In the genomic region with DNA sequence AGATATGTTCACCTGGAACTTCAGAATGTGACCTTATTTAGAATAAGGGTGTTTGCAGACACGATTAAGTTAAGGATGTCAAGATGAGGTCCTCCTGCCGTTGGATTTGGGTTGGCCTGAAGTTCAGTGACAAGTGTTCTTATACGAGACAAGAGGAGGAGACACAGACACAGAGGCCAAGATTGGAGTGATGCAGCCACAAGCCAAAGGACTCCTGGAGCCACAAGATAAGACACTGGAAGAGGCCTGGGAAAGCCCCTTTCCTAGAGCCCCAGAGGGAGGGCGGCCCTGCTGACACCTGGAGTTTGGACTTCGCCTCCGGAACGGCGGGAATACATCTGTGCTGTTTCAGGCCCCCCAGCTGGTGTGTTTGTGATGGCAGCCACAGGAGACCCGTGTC, we compare ENCODE assay signal across 1 cellular context.
TF ChIP-seq lines count a peak whose summit lies in the region.

No MANE protein-coding gene starts in this region.

TF ChIP-seq in K562, 482 proteins besides CTCF, POLR2A, EP300 and RAD21 (continued from another document):
- TF ChIP-seq, protein P1, sequence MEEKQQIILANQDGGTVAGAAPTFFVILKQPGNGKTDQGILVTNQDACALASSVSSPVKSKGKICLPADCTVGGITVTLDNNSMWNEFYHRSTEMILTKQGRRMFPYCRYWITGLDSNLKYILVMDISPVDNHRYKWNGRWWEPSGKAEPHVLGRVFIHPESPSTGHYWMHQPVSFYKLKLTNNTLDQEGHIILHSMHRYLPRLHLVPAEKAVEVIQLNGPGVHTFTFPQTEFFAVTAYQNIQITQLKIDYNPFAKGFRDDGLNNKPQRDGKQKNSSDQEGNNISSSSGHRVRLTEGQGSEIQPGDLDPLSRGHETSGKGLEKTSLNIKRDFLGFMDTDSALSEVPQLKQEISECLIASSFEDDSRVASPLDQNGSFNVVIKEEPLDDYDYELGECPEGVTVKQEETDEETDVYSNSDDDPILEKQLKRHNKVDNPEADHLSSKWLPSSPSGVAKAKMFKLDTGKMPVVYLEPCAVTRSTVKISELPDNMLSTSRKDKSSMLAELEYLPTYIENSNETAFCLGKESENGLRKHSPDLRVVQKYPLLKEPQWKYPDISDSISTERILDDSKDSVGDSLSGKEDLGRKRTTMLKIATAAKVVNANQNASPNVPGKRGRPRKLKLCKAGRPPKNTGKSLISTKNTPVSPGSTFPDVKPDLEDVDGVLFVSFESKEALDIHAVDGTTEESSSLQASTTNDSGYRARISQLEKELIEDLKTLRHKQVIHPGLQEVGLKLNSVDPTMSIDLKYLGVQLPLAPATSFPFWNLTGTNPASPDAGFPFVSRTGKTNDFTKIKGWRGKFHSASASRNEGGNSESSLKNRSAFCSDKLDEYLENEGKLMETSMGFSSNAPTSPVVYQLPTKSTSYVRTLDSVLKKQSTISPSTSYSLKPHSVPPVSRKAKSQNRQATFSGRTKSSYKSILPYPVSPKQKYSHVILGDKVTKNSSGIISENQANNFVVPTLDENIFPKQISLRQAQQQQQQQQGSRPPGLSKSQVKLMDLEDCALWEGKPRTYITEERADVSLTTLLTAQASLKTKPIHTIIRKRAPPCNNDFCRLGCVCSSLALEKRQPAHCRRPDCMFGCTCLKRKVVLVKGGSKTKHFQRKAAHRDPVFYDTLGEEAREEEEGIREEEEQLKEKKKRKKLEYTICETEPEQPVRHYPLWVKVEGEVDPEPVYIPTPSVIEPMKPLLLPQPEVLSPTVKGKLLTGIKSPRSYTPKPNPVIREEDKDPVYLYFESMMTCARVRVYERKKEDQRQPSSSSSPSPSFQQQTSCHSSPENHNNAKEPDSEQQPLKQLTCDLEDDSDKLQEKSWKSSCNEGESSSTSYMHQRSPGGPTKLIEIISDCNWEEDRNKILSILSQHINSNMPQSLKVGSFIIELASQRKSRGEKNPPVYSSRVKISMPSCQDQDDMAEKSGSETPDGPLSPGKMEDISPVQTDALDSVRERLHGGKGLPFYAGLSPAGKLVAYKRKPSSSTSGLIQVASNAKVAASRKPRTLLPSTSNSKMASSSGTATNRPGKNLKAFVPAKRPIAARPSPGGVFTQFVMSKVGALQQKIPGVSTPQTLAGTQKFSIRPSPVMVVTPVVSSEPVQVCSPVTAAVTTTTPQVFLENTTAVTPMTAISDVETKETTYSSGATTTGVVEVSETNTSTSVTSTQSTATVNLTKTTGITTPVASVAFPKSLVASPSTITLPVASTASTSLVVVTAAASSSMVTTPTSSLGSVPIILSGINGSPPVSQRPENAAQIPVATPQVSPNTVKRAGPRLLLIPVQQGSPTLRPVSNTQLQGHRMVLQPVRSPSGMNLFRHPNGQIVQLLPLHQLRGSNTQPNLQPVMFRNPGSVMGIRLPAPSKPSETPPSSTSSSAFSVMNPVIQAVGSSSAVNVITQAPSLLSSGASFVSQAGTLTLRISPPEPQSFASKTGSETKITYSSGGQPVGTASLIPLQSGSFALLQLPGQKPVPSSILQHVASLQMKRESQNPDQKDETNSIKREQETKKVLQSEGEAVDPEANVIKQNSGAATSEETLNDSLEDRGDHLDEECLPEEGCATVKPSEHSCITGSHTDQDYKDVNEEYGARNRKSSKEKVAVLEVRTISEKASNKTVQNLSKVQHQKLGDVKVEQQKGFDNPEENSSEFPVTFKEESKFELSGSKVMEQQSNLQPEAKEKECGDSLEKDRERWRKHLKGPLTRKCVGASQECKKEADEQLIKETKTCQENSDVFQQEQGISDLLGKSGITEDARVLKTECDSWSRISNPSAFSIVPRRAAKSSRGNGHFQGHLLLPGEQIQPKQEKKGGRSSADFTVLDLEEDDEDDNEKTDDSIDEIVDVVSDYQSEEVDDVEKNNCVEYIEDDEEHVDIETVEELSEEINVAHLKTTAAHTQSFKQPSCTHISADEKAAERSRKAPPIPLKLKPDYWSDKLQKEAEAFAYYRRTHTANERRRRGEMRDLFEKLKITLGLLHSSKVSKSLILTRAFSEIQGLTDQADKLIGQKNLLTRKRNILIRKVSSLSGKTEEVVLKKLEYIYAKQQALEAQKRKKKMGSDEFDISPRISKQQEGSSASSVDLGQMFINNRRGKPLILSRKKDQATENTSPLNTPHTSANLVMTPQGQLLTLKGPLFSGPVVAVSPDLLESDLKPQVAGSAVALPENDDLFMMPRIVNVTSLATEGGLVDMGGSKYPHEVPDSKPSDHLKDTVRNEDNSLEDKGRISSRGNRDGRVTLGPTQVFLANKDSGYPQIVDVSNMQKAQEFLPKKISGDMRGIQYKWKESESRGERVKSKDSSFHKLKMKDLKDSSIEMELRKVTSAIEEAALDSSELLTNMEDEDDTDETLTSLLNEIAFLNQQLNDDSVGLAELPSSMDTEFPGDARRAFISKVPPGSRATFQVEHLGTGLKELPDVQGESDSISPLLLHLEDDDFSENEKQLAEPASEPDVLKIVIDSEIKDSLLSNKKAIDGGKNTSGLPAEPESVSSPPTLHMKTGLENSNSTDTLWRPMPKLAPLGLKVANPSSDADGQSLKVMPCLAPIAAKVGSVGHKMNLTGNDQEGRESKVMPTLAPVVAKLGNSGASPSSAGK (IDR thresholded peaks at IDR 0.05): no peak
